Comparison of ENCODE assay signal across 1 cellular context in the genomic region with DNA sequence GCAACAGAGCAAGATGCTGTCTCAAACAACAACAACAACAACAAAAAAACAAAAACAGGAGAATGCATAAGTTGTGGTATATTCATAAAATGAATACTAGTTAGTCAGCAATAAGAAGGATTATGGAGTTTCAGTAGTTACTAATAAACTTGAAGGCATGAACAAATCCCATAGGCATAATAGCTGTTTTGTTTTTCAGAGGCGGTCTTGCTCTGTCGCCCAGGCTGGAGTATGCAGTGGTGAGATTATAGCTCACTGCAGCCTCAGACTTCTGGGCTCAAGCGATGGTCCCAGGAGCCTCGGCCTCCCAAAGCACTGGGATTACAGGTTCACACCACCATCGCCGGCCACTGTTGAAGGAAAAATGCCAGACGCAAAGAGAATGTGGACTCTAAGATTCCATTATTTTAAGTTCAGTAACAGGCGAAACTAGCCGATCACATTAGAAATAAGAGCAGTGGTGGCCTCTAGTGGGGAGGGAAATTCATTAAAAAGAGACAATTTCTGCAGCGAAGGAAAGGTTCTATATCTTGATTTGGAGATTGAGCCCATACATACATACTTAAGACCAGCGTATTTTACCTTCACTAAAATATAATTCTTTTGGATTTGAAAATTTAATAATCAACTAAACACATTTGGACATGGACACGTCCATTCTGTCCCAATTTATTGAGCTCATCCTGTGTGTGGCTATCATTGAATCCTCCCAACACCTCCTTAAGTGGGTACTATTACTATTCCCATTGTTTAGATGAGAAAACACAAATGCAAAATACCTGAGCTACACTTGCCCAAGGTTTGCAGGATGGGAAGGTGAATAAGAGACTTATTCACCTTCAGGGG.
A peak's percentile ranks its signal among the peaks of the same experiment; 100 is the strongest.
TF ChIP-seq lines count a peak whose summit lies in the region.

No MANE protein-coding gene starts in this region.

TF ChIP-seq in K562, 482 proteins besides CTCF, POLR2A, EP300 and RAD21 (continued from another document):
- TF ChIP-seq, protein P1, sequence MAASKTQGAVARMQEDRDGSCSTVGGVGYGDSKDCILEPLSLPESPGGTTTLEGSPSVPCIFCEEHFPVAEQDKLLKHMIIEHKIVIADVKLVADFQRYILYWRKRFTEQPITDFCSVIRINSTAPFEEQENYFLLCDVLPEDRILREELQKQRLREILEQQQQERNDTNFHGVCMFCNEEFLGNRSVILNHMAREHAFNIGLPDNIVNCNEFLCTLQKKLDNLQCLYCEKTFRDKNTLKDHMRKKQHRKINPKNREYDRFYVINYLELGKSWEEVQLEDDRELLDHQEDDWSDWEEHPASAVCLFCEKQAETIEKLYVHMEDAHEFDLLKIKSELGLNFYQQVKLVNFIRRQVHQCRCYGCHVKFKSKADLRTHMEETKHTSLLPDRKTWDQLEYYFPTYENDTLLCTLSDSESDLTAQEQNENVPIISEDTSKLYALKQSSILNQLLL (CRISPR knock-in tag; IDR thresholded peaks at IDR 0.05; ENCODE audit: borderline replicate concordance), result no peak
- no peak for TF ChIP-seq RCOR1 (IDR thresholded peaks at IDR 0.05; ENCODE audit: borderline replicate concordance in 1 of 2, low read depth in 2 of 2, low read length in 2 of 2)
- no peak for TF ChIP-seq ZNF197 (CRISPR knock-in tag; IDR thresholded peaks at IDR 0.05; ENCODE audit: low read depth)
- TF ChIP-seq, protein P2, sequence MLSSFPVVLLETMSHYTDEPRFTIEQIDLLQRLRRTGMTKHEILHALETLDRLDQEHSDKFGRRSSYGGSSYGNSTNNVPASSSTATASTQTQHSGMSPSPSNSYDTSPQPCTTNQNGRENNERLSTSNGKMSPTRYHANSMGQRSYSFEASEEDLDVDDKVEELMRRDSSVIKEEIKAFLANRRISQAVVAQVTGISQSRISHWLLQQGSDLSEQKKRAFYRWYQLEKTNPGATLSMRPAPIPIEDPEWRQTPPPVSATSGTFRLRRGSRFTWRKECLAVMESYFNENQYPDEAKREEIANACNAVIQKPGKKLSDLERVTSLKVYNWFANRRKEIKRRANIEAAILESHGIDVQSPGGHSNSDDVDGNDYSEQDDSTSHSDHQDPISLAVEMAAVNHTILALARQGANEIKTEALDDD (IDR thresholded peaks at IDR 0.05), result no peak
- no peak for TF ChIP-seq KDM2B (CRISPR knock-in tag; IDR thresholded peaks at IDR 0.05)
- TF ChIP-seq FOXJ3 (CRISPR knock-in tag; IDR thresholded peaks at IDR 0.05), result no peak
- TF ChIP-seq TAF1 (IDR thresholded peaks at IDR 0.05; ENCODE audit: control insufficient read depth, extremely low read depth, insufficient read depth, low read length, severe bottlenecking), result no peak
- no peak for TF ChIP-seq SRSF7 (optimal IDR thresholded peaks at IDR 0.05; ENCODE audit: low read depth, low read length)
- no peak for TF ChIP-seq ZNF436 (CRISPR knock-in tag; IDR thresholded peaks at IDR 0.05)
- no peak; the same call in 1 of the 2 replicates for TF ChIP-seq MAFG (tag; conservative IDR thresholded peaks at IDR 0.05)
- TF ChIP-seq, protein P3, sequence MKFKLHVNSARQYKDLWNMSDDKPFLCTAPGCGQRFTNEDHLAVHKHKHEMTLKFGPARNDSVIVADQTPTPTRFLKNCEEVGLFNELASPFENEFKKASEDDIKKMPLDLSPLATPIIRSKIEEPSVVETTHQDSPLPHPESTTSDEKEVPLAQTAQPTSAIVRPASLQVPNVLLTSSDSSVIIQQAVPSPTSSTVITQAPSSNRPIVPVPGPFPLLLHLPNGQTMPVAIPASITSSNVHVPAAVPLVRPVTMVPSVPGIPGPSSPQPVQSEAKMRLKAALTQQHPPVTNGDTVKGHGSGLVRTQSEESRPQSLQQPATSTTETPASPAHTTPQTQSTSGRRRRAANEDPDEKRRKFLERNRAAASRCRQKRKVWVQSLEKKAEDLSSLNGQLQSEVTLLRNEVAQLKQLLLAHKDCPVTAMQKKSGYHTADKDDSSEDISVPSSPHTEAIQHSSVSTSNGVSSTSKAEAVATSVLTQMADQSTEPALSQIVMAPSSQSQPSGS (CRISPR knock-in tag; IDR thresholded peaks at IDR 0.05), result no peak
- TF ChIP-seq, protein P4, sequence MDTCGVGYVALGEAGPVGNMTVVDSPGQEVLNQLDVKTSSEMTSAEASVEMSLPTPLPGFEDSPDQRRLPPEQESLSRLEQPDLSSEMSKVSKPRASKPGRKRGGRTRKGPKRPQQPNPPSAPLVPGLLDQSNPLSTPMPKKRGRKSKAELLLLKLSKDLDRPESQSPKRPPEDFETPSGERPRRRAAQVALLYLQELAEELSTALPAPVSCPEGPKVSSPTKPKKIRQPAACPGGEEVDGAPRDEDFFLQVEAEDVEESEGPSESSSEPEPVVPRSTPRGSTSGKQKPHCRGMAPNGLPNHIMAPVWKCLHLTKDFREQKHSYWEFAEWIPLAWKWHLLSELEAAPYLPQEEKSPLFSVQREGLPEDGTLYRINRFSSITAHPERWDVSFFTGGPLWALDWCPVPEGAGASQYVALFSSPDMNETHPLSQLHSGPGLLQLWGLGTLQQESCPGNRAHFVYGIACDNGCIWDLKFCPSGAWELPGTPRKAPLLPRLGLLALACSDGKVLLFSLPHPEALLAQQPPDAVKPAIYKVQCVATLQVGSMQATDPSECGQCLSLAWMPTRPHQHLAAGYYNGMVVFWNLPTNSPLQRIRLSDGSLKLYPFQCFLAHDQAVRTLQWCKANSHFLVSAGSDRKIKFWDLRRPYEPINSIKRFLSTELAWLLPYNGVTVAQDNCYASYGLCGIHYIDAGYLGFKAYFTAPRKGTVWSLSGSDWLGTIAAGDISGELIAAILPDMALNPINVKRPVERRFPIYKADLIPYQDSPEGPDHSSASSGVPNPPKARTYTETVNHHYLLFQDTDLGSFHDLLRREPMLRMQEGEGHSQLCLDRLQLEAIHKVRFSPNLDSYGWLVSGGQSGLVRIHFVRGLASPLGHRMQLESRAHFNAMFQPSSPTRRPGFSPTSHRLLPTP (IDR thresholded peaks at IDR 0.05; ENCODE audit: borderline replicate concordance, extremely low read depth, insufficient read length), result no peak
- TF ChIP-seq PPARD (CRISPR knock-in tag; IDR thresholded peaks at IDR 0.05), result no peak
- TF ChIP-seq, protein P5, sequence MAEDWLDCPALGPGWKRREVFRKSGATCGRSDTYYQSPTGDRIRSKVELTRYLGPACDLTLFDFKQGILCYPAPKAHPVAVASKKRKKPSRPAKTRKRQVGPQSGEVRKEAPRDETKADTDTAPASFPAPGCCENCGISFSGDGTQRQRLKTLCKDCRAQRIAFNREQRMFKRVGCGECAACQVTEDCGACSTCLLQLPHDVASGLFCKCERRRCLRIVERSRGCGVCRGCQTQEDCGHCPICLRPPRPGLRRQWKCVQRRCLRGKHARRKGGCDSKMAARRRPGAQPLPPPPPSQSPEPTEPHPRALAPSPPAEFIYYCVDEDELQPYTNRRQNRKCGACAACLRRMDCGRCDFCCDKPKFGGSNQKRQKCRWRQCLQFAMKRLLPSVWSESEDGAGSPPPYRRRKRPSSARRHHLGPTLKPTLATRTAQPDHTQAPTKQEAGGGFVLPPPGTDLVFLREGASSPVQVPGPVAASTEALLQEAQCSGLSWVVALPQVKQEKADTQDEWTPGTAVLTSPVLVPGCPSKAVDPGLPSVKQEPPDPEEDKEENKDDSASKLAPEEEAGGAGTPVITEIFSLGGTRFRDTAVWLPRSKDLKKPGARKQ (CRISPR knock-in tag; IDR thresholded peaks at IDR 0.05), result no peak
- no peak for TF ChIP-seq TEAD2 (tag; IDR thresholded peaks at IDR 0.05)
- TF ChIP-seq ASH1L (IDR thresholded peaks at IDR 0.05; ENCODE audit: borderline replicate concordance, low read depth, partially characterized antibody), result no peak
- peak; percentile 56 for TF ChIP-seq KLF16 (IDR thresholded peaks at IDR 0.05)
- no peak for TF ChIP-seq MEF2A (IDR thresholded peaks at IDR 0.05; ENCODE audit: control insufficient read depth, low read depth, low read length)
- no peak for TF ChIP-seq IFI16 (CRISPR knock-in tag; IDR thresholded peaks at IDR 0.05)
- no peak for TF ChIP-seq CBX3 (IDR thresholded peaks at IDR 0.05; ENCODE audit: borderline replicate concordance in 1 of 2, low read length in 2 of 2)
- no peak for TF ChIP-seq ZNF695 (CRISPR knock-in tag; IDR thresholded peaks at IDR 0.05)
- TF ChIP-seq, protein P6, sequence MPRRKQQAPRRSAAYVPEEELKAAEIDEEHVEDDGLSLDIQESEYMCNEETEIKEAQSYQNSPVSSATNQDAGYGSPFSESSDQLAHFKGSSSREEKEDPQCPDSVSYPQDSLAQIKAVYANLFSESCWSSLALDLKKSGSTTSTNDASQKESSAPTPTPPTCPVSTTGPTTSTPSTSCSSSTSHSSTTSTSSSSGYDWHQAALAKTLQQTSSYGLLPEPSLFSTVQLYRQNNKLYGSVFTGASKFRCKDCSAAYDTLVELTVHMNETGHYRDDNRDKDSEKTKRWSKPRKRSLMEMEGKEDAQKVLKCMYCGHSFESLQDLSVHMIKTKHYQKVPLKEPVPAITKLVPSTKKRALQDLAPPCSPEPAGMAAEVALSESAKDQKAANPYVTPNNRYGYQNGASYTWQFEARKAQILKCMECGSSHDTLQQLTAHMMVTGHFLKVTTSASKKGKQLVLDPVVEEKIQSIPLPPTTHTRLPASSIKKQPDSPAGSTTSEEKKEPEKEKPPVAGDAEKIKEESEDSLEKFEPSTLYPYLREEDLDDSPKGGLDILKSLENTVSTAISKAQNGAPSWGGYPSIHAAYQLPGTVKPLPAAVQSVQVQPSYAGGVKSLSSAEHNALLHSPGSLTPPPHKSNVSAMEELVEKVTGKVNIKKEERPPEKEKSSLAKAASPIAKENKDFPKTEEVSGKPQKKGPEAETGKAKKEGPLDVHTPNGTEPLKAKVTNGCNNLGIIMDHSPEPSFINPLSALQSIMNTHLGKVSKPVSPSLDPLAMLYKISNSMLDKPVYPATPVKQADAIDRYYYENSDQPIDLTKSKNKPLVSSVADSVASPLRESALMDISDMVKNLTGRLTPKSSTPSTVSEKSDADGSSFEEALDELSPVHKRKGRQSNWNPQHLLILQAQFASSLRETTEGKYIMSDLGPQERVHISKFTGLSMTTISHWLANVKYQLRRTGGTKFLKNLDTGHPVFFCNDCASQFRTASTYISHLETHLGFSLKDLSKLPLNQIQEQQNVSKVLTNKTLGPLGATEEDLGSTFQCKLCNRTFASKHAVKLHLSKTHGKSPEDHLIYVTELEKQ (CRISPR knock-in tag; IDR thresholded peaks at IDR 0.05), result no peak
- no peak for TF ChIP-seq ARNT (IDR thresholded peaks at IDR 0.05)
- TF ChIP-seq ZKSCAN1 (IDR thresholded peaks at IDR 0.05; ENCODE audit: low read depth, low read length), result no peak
- no peak for TF ChIP-seq ZNF232 (CRISPR knock-in tag; IDR thresholded peaks at IDR 0.05)
- TF ChIP-seq MAFK (IDR thresholded peaks at IDR 0.05; ENCODE audit: low read length), result no peak
- no peak for TF ChIP-seq NBN (IDR thresholded peaks at IDR 0.05; ENCODE audit: low read depth)
- no peak for TF ChIP-seq SIN3A (IDR thresholded peaks at IDR 0.05; ENCODE audit: borderline replicate concordance in 2 of 2, control insufficient read depth in 1 of 2, low read depth in 2 of 2, low read length in 2 of 2)
- peak; percentile 65; the same call in 1 of the 2 replicates for TF ChIP-seq ZFP1 (CRISPR knock-in tag; IDR thresholded peaks at IDR 0.05)
- no peak for TF ChIP-seq ZNF134 (CRISPR knock-in tag; conservative IDR thresholded peaks at IDR 0.05)
- no peak for TF ChIP-seq YY1 (IDR thresholded peaks at IDR 0.05; ENCODE audit: borderline replicate concordance in 1 of 3, control insufficient read depth in 1 of 3, extremely low read depth in 1 of 3, insufficient read depth in 3 of 3, insufficient read length in 1 of 3, insufficient replicate concordance in 2 of 3, low read depth in 1 of 3, low read length in 2 of 3)
